Comparison of ENCODE assay signal across 17 cellular contexts in genomic region chr11:115642660-115643059, GRCh38.
DNase-seq lines count a peak whose midpoint lies in the region; TF ChIP-seq lines count a peak whose summit lies in the region.
"Had no signal": no experiment of that assay in that cellular context is flagged by ENCODE, and none has a peak within 500 bp of the region (broad histone marks: within the 10 kb centered on the region; RNA-seq: fewer than 3 reads in every experiment).

No MANE protein-coding gene starts in this region.

- H3K27me3 Mint-ChIP-seq in nephron progenitor cell (ENCODE audit: low read depth, poor library complexity), result peaks cover 8% of the 10 kb centered on the region

- in situ Hi-C loops in G401 (cut with HindIII; ENCODE audit: low sequenced_read_pairs), result no loop called here

- no peak for TF ChIP-seq CTCF in nephron progenitor cell (IDR thresholded peaks at IDR 0.05)

- H3K4me3 Mint-ChIP-seq in nephron progenitor cell, result no peak overlapping the region
- H3K4me3 Mint-ChIP-seq: CD4-positive, alpha-beta memory T cell; IgD-negative memory B cell; T-helper 1 cell treated with Interleukin-12 subunit alpha and Interleukin-12 subunit beta and Interleukin-4 antibody, amounts not matched to agents 30 μg/mL and 1 μg/mL, for 36 hours had no signal

- H3K36me3 Mint-ChIP-seq in nephron progenitor cell (ENCODE audit: low read depth), result no peaks in the 10 kb centered on the region
- H3K36me3 Mint-ChIP-seq: CD4-positive, alpha-beta memory T cell had no signal

- H3K4me1 Mint-ChIP-seq in nephron progenitor cell, result peaks cover 96% of the 10 kb centered on the region
- H3K4me1 Mint-ChIP-seq: CD4-positive, alpha-beta memory T cell had no signal

- H3K27ac Mint-ChIP-seq in nephron progenitor cell, result peak overlapping the region; percentile 57
- H3K27ac Mint-ChIP-seq: CD4-positive, alpha-beta memory T cell; IgD-negative memory B cell; T-helper 1 cell treated with Interleukin-12 subunit alpha and Interleukin-12 subunit beta and Interleukin-4 antibody, amounts not matched to agents 30 μg/mL and 1 μg/mL, for 36 hours had no signal

- H3K9me3 Mint-ChIP-seq in nephron progenitor cell, result no peaks in the 10 kb centered on the region
- H3K9me3 Mint-ChIP-seq: T-helper 1 cell treated with Interleukin-12 subunit alpha and Interleukin-12 subunit beta and Interleukin-4 antibody, amounts not matched to agents 30 μg/mL and 1 μg/mL, for 36 hours had no signal

- peak; percentile 26 to 68 (median 36) for DNase-seq in NCI-H1417 (lab: John Stamatoyannopoulos, UW)
- DNase-seq in NCI-H1417 treated with DMSO at 0.1 percent for 48 hours (lab: John Stamatoyannopoulos, UW), result no peak
- peak; percentile 50 for DNase-seq in G401 (ENCODE audit: low spot score)
- DNase-seq in NCI-H69 (lab: John Stamatoyannopoulos, UW), result peak; percentile 83
- DNase-seq in nephron progenitor cell, result no peak
- no peak for DNase-seq in islet precursor cell
- no peak for DNase-seq in glomerular visceral epithelial cell (ENCODE audit: extremely low spot score)
- DNase-seq in T-helper 2 cell, result no peak
- DNase-seq: 8988T; CD4-positive, alpha-beta memory T cell; EL; NCI-H2081; NCI-H446 treated with DMSO at 0.1 percent for 48 hours; NCI-H748 treated with DMSO at 0.1 percent for 48 hours; Peyer's patch had no signal

Comparison
In these comparisons a context has a peak if more than half of its experiments do, and no peak if none do; other contexts are left out.
1. DNase-seq: peak in NCI-H1417 (3 of 3), G401 (single experiment) and NCI-H69 (single experiment); none in NCI-H1417 treated with DMSO at 0.1 percent for 48 hours (single experiment), nephron progenitor cell (single experiment), islet precursor cell (single experiment), glomerular visceral epithelial cell (single experiment) and T-helper 2 cell (0 of 5).